8 cellular contexts compared by ENCODE assay signal in genomic region chr17:10737168-10737622, GRCh38. TPM values are rescaled to one million over a fixed set of nuclear protein-coding genes. Genes with fewer than 3 reads are reported as not detected.
DNase-seq lines count a peak whose midpoint lies in the region; ATAC-seq and TF ChIP-seq lines count a peak whose summit lies in the region.

No MANE protein-coding gene starts in this region.

- peaks cover 0 to 8% of the 10 kb centered on the region in 2 donors for H3K4me1 ChIP-seq in muscle layer of duodenum (ENCODE audit: control insufficient read depth in 1 of 2, insufficient read depth in 2 of 2, low read length in 2 of 2)

- ATAC-seq in HG03196 (IDR thresholded peaks at IDR 0.05; ENCODE audit: unreplicated experiment) = no peak

- H3K36me3 ChIP-seq in muscle layer of duodenum (ENCODE audit: control insufficient read depth in 1 of 2, insufficient read depth in 2 of 2, low read length in 2 of 2) = no peaks in the 10 kb centered on the region

- peak overlapping the region; percentile 73 for H3K27ac ChIP-seq in muscle layer of duodenum (ENCODE audit: low read length)

- H3K9me3 ChIP-seq in muscle layer of duodenum (ENCODE audit: control insufficient read depth in 1 of 2, low read length in 2 of 2) = no peaks in the 10 kb centered on the region

- no peaks in the 10 kb centered on the region for H3K27me3 ChIP-seq in muscle layer of duodenum (ENCODE audit: low read depth, low read length)

- peak; percentile 11 for DNase-seq in activated T-cell treated with anti-CD3 and anti-CD28 coated beads for 1 hour (ENCODE audit: low read depth)
- no peak for DNase-seq in activated T-cell treated with anti-CD3 and anti-CD28 coated beads for 4 hours
- DNase-seq in NCI-H1105 (lab: John Stamatoyannopoulos, UW) = peak; percentile 46
- peak; percentile 9 to 11 for DNase-seq in activated CD4-positive, alpha-beta T cell treated with anti-CD3 and anti-CD28 coated beads, Interleukin-2, amount 50 U/mL, for 4 hours
- DNase-seq in epithelial cell of proximal tubule (ENCODE audit: low read depth) = peak; percentile 61
- DNase-seq in KG1 (lab: John Stamatoyannopoulos, UW) = no peak

- H3K4me3 ChIP-seq in epithelial cell of proximal tubule (ENCODE audit: low read depth, low read length) (no peak overlapping the region), muscle layer of duodenum (ENCODE audit: low read depth in 1 of 2, low read length in 2 of 2) (no peak overlapping the region)

- TF ChIP-seq CTCF in epithelial cell of proximal tubule (conservative IDR thresholded peaks at IDR 0.05; ENCODE audit: low read depth, low read length) = peak; percentile 86

RNA-seq across cellular contexts. Expression of gene TMEM220, which starts 7.4 kb away (rescaled TPM):
- 1.9 TPM in 1 of 2 replicates, not detected in the other for total RNA-seq in epithelial cell of proximal tubule

RNA-seq across cellular contexts. Expression of gene ADPRM, which starts 39.8 kb away (rescaled TPM):
- 5.7 and 9.4 TPM in 2 replicates for total RNA-seq in epithelial cell of proximal tubule

RNA-seq across cellular contexts. Expression of gene SCO1, which starts 39.9 kb away (rescaled TPM):
- 33.7 and 37.6 TPM in 2 replicates for total RNA-seq in epithelial cell of proximal tubule

Comparison
In these comparisons a context has a peak if more than half of its experiments do, and no peak if none do; other contexts are left out.
1. DNase-seq: peak in activated T-cell treated with anti-CD3 and anti-CD28 coated beads for 1 hour (single experiment), NCI-H1105 (single experiment), activated CD4-positive, alpha-beta T cell treated with anti-CD3 and anti-CD28 coated beads, Interleukin-2, amount 50 U/mL, for 4 hours (2 of 2) and epithelial cell of proximal tubule (single experiment); none in activated T-cell treated with anti-CD3 and anti-CD28 coated beads for 4 hours (single experiment) and KG1 (single experiment).